Comparison of ENCODE assay signal across 8 cellular contexts in the genomic region with DNA sequence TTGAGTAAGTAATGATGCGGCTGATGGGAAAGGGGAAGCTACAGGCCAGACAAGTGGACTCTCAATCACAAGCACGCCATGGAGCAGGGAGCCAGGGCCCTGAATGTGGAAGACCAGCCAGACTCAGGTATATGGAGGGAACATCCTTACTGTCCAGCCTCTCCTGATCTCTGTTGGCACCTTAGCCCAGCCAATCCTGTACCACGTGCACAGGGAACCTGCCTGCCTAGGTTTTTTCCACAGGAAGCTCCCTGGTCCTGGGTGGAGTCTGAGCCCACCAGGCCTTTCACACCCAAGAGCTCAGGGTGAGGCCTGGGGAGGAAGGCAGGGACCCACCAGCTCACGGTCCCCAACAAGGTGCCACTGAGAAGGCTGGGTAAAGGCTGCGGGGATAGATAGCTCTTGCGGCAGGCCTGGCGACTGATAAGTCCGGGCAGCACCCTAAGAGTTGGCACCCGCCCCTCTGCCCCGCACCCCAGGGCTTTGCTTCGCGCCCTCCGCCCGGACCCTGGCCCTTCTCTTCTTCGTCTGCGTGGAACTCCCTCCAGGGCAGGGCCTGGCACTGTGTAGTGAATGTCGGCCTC. TPM values are rescaled to one million over a fixed set of nuclear protein-coding genes. Genes with fewer than 3 reads are reported as not detected.
DNase-seq lines count a peak whose midpoint lies in the region; ATAC-seq and TF ChIP-seq lines count a peak whose summit lies in the region.

No MANE protein-coding gene starts in this region.

- TF ChIP-seq CTCF in SK-N-SH (IDR thresholded peaks at IDR 0.05) (no peak), RWPE1 (conservative IDR thresholded peaks at IDR 0.05; ENCODE audit: low read depth) (no peak)

- no peak for TF ChIP-seq POLR2A in GM18505 (IDR thresholded peaks at IDR 0.05; ENCODE audit: borderline replicate concordance, extremely low read depth, insufficient read depth, insufficient read length)

- no peaks in the 10 kb centered on the region for H3K9me2 ChIP-seq in SK-N-SH

- CTCF ChIA-PET in SK-N-SH (lab: Yijun Ruan, JAX) = interaction anchor here (0.7 to 5.6 kb wide), 5 partner anchors 32 to 147 kb away, joined by 3 to 299 read pairs (median 5); a partner anchor contains a TSS
- CTCF ChIA-PET in RWPE1 (lab: Yijun Ruan, JAX) = interaction anchor here (0.7 to 3.3 kb wide), 2 partner anchors 50 to 133 kb away, joined by 5 to 44 read pairs; no protein-coding TSS in a partner anchor

- no peaks in the 10 kb centered on the region for H3K9me3 ChIP-seq in SK-N-SH
- H3K9me3 ChIP-seq in esophagus (ENCODE audit: control insufficient read depth in 2 of 2, insufficient read depth in 1 of 2, low read depth in 1 of 2, low read length in 1 of 2) = no peaks in the 10 kb centered on the region

- peak overlapping the region; percentile 81; the same call in 1 of the 2 replicates for H2AFZ ChIP-seq in SK-N-SH (ENCODE audit: low read depth)

- POLR2A ChIA-PET in SK-N-SH (lab: Yijun Ruan, JAX) = interaction anchor here (0.6 to 2.0 kb wide), 4 partner anchors 120 to 203 kb away, joined by 3 to 17 read pairs (median 4); a partner anchor contains a TSS
- POLR2A ChIA-PET in RWPE1 (lab: Yijun Ruan, JAX; ENCODE audit: low non-redundant PET) = interaction anchor here (0.6 to 1.4 kb wide), 3 partner anchors 73 to 137 kb away, joined by 4 to 6 read pairs (median 4); no protein-coding TSS in a partner anchor

- 19% methylated on average over 8 of the region's 17 CpGs for WGBS in SK-N-SH (ENCODE audit: low lambda C conversion rate)
- 21 to 26% methylated on average over 17 of the region's 17 CpGs for WGBS in esophagus, 2 donors

- no peak for DNase-seq in SK-N-SH
- DNase-seq in RWPE1 (ENCODE audit: low spot score) = peak; percentile 21
- peak; percentile 3 for DNase-seq in pons (ENCODE audit: low spot score)
- no peak for DNase-seq in SKM-1 treated with dmso at 0.1 percent for 144 hours (lab: John Stamatoyannopoulos, UW; ENCODE audit: unreplicated experiment)
- DNase-seq in NCI-H1417 treated with DMSO at 0.1 percent for 48 hours (lab: John Stamatoyannopoulos, UW) = no peak

- TF ChIP-seq RAD21 in SK-N-SH (IDR thresholded peaks at IDR 0.05; ENCODE audit: low read length) = no peak

- ATAC-seq in SK-N-SH treated with all-trans-retinoic acid at 6 μM for 48 hours = no peak
- no peak for ATAC-seq in GM18505 (IDR thresholded peaks at IDR 0.05; ENCODE audit: unreplicated experiment)

- H3K27me3 ChIP-seq in SK-N-SH (ENCODE audit: insufficient read depth) = no peaks in the 10 kb centered on the region
- H3K27me3 ChIP-seq in esophagus (ENCODE audit: control insufficient read depth in 1 of 2, insufficient read depth in 2 of 2, low read length in 2 of 2) = no peaks in the 10 kb centered on the region

- peaks cover 7 to 19% of the 10 kb centered on the region in 2 experiments; a peak in 1 of 4 replicates for H3K4me1 ChIP-seq in SK-N-SH (ENCODE audit: control insufficient read depth in 1 of 2, insufficient read depth in 2 of 2, low read depth in 1 of 2, low read length in 1 of 2)
- H3K4me1 ChIP-seq in esophagus (ENCODE audit: control insufficient read depth in 2 of 2, insufficient read depth in 2 of 2, low read length in 1 of 2) = peaks cover 0 to 20% of the 10 kb centered on the region in 2 donors

- H3K4me3 ChIP-seq in SK-N-SH (ENCODE audit: low read depth in 2 of 2, low read length in 1 of 2) = peak overlapping the region; percentile 83 to 90
- H3K4me3 ChIP-seq in esophagus (ENCODE audit: low read depth in 1 of 2, low read length in 2 of 2) = peak overlapping the region; percentile 75 to 80

- peak overlapping the region; percentile 96 for H3K4me2 ChIP-seq in SK-N-SH

- H3K36me3 ChIP-seq in SK-N-SH (replicated peaks in 1 of 2; ENCODE audit: control insufficient read depth in 1 of 2, insufficient read depth in 2 of 2, low read length in 1 of 2) (peaks cover 11 to 28% of the 10 kb centered on the region in 2 experiments), esophagus (ENCODE audit: control insufficient read depth in 2 of 2, insufficient read depth in 2 of 2, low read length in 1 of 2) (peaks cover 1 to 23% of the 10 kb centered on the region in 2 donors)

- H3F3A ChIP-seq in SK-N-SH (replicated peaks; ENCODE audit: insufficient read depth) = peaks cover 5% of the 10 kb centered on the region

- H3K27ac ChIP-seq in SK-N-SH (ENCODE audit: low read depth in 2 of 2, low read length in 1 of 2) = peak overlapping the region; percentile 83 to 90
- H3K27ac ChIP-seq in RWPE1 = peak overlapping the region; percentile 95
- peak overlapping the region; percentile 95 to 98 for H3K27ac ChIP-seq in esophagus (ENCODE audit: low read depth in 2 of 2, low read length in 1 of 2)

- no peaks in the 10 kb centered on the region for H4K20me1 ChIP-seq in SK-N-SH (ENCODE audit: insufficient read depth)

- TF ChIP-seq EP300 in SK-N-SH (IDR thresholded peaks at IDR 0.05; ENCODE audit: borderline replicate concordance in 1 of 2, low read depth in 1 of 2, low read length in 1 of 2) = no peak

- peaks cover 24% of the 10 kb centered on the region for H3K79me2 ChIP-seq in SK-N-SH (ENCODE audit: insufficient read depth)

- peak overlapping the region; percentile 86; the same call in 1 of the 2 replicates for H3K9ac ChIP-seq in SK-N-SH

TF ChIP-seq in SK-N-SH, 30 proteins besides CTCF, POLR2A, EP300 and RAD21:
- TF ChIP-seq YY1 (IDR thresholded peaks at IDR 0.05; ENCODE audit: low read depth) (no peak), RCOR1 (IDR thresholded peaks at IDR 0.05; ENCODE audit: low read length) (no peak), GABPA (IDR thresholded peaks at IDR 0.05; ENCODE audit: low read depth) (no peak), MEF2A (IDR thresholded peaks at IDR 0.05; ENCODE audit: borderline replicate concordance, low read depth) (no peak)

TF ChIP-seq in SK-N-SH treated with all-trans-retinoic acid at 6 μM for 48 hours, 23 proteins besides CTCF, POLR2A, EP300 and RAD21 (continues in another document):
- no peak for TF ChIP-seq BACH2 (CRISPR knock-in tag; IDR thresholded peaks at IDR 0.05; ENCODE audit: borderline replicate concordance)
- no peak for TF ChIP-seq ZNF565 (CRISPR knock-in tag; conservative IDR thresholded peaks at IDR 0.05; ENCODE audit: low read depth)
- TF ChIP-seq CSDC2 (CRISPR knock-in tag; IDR thresholded peaks at IDR 0.05) = no peak
- TF ChIP-seq, protein P1, sequence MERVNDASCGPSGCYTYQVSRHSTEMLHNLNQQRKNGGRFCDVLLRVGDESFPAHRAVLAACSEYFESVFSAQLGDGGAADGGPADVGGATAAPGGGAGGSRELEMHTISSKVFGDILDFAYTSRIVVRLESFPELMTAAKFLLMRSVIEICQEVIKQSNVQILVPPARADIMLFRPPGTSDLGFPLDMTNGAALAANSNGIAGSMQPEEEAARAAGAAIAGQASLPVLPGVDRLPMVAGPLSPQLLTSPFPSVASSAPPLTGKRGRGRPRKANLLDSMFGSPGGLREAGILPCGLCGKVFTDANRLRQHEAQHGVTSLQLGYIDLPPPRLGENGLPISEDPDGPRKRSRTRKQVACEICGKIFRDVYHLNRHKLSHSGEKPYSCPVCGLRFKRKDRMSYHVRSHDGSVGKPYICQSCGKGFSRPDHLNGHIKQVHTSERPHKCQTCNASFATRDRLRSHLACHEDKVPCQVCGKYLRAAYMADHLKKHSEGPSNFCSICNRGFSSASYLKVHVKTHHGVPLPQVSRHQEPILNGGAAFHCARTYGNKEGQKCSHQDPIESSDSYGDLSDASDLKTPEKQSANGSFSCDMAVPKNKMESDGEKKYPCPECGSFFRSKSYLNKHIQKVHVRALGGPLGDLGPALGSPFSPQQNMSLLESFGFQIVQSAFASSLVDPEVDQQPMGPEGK (CRISPR knock-in tag; IDR thresholded peaks at IDR 0.05; ENCODE audit: borderline replicate concordance) = no peak
- no peak for TF ChIP-seq OSR1 (CRISPR knock-in tag; IDR thresholded peaks at IDR 0.05)
- TF ChIP-seq ZNF70 (CRISPR knock-in tag; IDR thresholded peaks at IDR 0.05) = no peak
- TF ChIP-seq TCF4 (CRISPR knock-in tag; IDR thresholded peaks at IDR 0.05; ENCODE audit: borderline replicate concordance) = no peak
- TF ChIP-seq, protein P2, sequence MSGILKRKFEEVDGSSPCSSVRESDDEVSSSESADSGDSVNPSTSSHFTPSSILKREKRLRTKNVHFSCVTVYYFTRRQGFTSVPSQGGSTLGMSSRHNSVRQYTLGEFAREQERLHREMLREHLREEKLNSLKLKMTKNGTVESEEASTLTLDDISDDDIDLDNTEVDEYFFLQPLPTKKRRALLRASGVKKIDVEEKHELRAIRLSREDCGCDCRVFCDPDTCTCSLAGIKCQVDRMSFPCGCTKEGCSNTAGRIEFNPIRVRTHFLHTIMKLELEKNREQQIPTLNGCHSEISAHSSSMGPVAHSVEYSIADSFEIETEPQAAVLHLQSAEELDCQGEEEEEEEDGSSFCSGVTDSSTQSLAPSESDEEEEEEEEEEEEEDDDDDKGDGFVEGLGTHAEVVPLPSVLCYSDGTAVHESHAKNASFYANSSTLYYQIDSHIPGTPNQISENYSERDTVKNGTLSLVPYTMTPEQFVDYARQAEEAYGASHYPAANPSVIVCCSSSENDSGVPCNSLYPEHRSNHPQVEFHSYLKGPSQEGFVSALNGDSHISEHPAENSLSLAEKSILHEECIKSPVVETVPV (CRISPR knock-in tag; IDR thresholded peaks at IDR 0.05) = no peak

RNA-seq across cellular contexts. Expression of a gene that starts 0.9 kb away (rescaled TPM):
- 112 and 122 TPM in 2 replicates for polyA plus RNA-seq in SK-N-SH (2012; rRNA removed)
- polyA plus RNA-seq in SK-N-SH (2012; cell fraction: cytosol; rRNA removed) = 61.5 and 82.7 TPM in 2 replicates
- 196 and 200 TPM in 2 replicates for polyA plus RNA-seq in SK-N-SH (2012; cell fraction: nucleus; rRNA removed)
- 10 to 100 TPM; 21.0 to 53.0 TPM for polyA plus RNA-seq in esophagus

RNA-seq across cellular contexts. Expression of a gene that starts 16.1 kb away (rescaled TPM):
- polyA plus RNA-seq in SK-N-SH (2012; rRNA removed) (35.1 and 46.3 TPM in 2 replicates), esophagus (10 to 100 TPM; 11.2 to 30.0 TPM)
- polyA plus RNA-seq in SK-N-SH (2012; cell fraction: cytosol; rRNA removed) = 2.8 and 4.5 TPM in 2 replicates
- 411 and 496 TPM in 2 replicates for polyA plus RNA-seq in SK-N-SH (2012; cell fraction: nucleus; rRNA removed)

RNA-seq across cellular contexts. Expression of a gene that starts 16.1 kb away (rescaled TPM):
- polyA plus RNA-seq in SK-N-SH (2012; rRNA removed) (48.1 and 53.3 TPM in 2 replicates), esophagus (10 to 100 TPM; 14.7 to 16.9 TPM)
- 15.5 and 21.9 TPM in 2 replicates for polyA plus RNA-seq in SK-N-SH (2012; cell fraction: cytosol; rRNA removed)
- 151 and 186 TPM in 2 replicates for polyA plus RNA-seq in SK-N-SH (2012; cell fraction: nucleus; rRNA removed)

RNA-seq across cellular contexts. Expression of a gene that starts 46.3 kb away (rescaled TPM):
- polyA plus RNA-seq in SK-N-SH (2012; rRNA removed) (1.1 and 1.2 TPM in 2 replicates), esophagus (1 to 10 TPM in 1 of 2 donors, under 1 TPM in 1; 1.00 to 1.4 TPM)
- 0.66 TPM in 1 of 2 replicates, not detected in the other for polyA plus RNA-seq in SK-N-SH (2012; cell fraction: cytosol; rRNA removed)
- polyA plus RNA-seq in SK-N-SH (2012; cell fraction: nucleus; rRNA removed) = 5.8 and 6.5 TPM in 2 replicates

RNA-seq across cellular contexts. Expression of a gene that starts 50.5 kb away (rescaled TPM):
- 25.1 and 28.3 TPM in 2 replicates for polyA plus RNA-seq in SK-N-SH (2012; rRNA removed)
- polyA plus RNA-seq in SK-N-SH (2012; cell fraction: cytosol; rRNA removed) = 9.2 and 16.1 TPM in 2 replicates
- 47.8 and 50.9 TPM in 2 replicates for polyA plus RNA-seq in SK-N-SH (2012; cell fraction: nucleus; rRNA removed)
- 10 to 100 TPM; 17.7 to 32.1 TPM for polyA plus RNA-seq in esophagus

Comparison
In these comparisons a context has a peak if more than half of its experiments do, and no peak if none do; other contexts are left out.
1. DNase-seq: peak in RWPE1 (single experiment) and pons (single experiment); none in SK-N-SH (single experiment), SKM-1 treated with dmso at 0.1 percent for 144 hours (single experiment) and NCI-H1417 treated with DMSO at 0.1 percent for 48 hours (single experiment).
2. Peak in every context shown above with its lines, with median percentiles within 50 percentile points of each other: H3K27ac ChIP-seq.